ENCODE assay signal across 15 cellular contexts in genomic region chr2:191298306-191298705, GRCh38. TPM values are rescaled to one million over a fixed set of nuclear protein-coding genes. Genes with fewer than 3 reads are reported as not detected.
DNase-seq lines count a peak whose midpoint lies in the region; TF ChIP-seq lines count a peak whose summit lies in the region.
"Had no signal": no experiment of that assay in that cellular context is flagged by ENCODE, and none has a peak within 500 bp of the region (broad histone marks: within the 10 kb centered on the region; RNA-seq: fewer than 3 reads in every experiment).

No MANE protein-coding gene starts in this region.

- H3K4me1 ChIP-seq in trophoblast cell (ENCODE audit: control insufficient read depth in 1 of 2, insufficient read depth in 2 of 2, low read length in 2 of 2), result peaks cover 0 to 15% of the 10 kb centered on the region in 2 experiments
- H3K4me1 ChIP-seq in tibial artery, result peaks cover 0 to 52% (median 18%) of the 10 kb centered on the region in 4 donors

- H3K27me3 ChIP-seq in trophoblast cell (ENCODE audit: insufficient read depth, low read length) (no peaks in the 10 kb centered on the region), tibial artery (no peaks in the 10 kb centered on the region)

- no peak for TF ChIP-seq CTCF in tibial artery (IDR thresholded peaks at IDR 0.05)

- no peak overlapping the region for H3K18ac ChIP-seq in trophoblast cell (ENCODE audit: low read length)

- H4K12ac ChIP-seq in trophoblast cell (ENCODE audit: low read depth, low read length), result no peak overlapping the region

- H2BK120ac ChIP-seq in trophoblast cell (ENCODE audit: insufficient read depth, low read length, poor library complexity), result no peak overlapping the region

- peak; percentile 10 for DNase-seq in AG08395 (ENCODE audit: low spot score)
- DNase-seq in LHCN-M2 (ENCODE audit: low read depth), result peak; percentile 51
- peak; percentile 59 for DNase-seq in fibroblast of gingiva (ENCODE audit: low read depth)
- DNase-seq in trophoblast cell, result peak; percentile 30 to 77
- DNase-seq in stimulated activated CD4-positive, alpha-beta T cell treated with anti-CD3 and anti-CD28 coated beads, Interleukin-2, amount 100 ng/mL, for 48 hours, result no peak
- no peak for DNase-seq in tibial artery
- DNase-seq in NCI-H2107 treated with DMSO at 0.1 percent for 48 hours (lab: John Stamatoyannopoulos, UW; ENCODE audit: unreplicated experiment), result no peak
- DNase-seq in NCI-H526 (lab: John Stamatoyannopoulos, UW), result no peak
- DNase-seq: DMS53, KBM-7, NCI-H1092, NCI-H345 had no signal

- no peaks in the 10 kb centered on the region for H3K79me1 ChIP-seq in trophoblast cell (ENCODE audit: low read length)

- H3K4me2 ChIP-seq in trophoblast cell (ENCODE audit: low read length), result no peak overlapping the region
- H3K4me2 ChIP-seq: GM23338 had no signal

- H3K23ac ChIP-seq in trophoblast cell (ENCODE audit: low read length), result no peak overlapping the region

- no peak overlapping the region for H2AK5ac ChIP-seq in trophoblast cell (ENCODE audit: low read length)

- H3K27ac ChIP-seq in trophoblast cell (ENCODE audit: low read depth, low read length) (no peak overlapping the region), tibial artery (no peak overlapping the region)
- H3K27ac ChIP-seq: HL-60 had no signal

- intact Hi-C loops in tibial artery (cut with DNase I; ENCODE audit: low total_unique reads), result no loop called here

- WGBS in trophoblast cell (ENCODE audit: extremely low coverage, insufficient coverage, insufficient read length), result no CpG with 5 or more reads among the region's 2 CpGs

- H2BK5ac ChIP-seq in trophoblast cell (ENCODE audit: low read depth, low read length, poor library complexity), result no peak overlapping the region

- H3K79me2 ChIP-seq in trophoblast cell (ENCODE audit: control insufficient read depth, insufficient read depth, low read length, poor library complexity), result peaks cover 5% of the 10 kb centered on the region

- H3K9ac ChIP-seq in trophoblast cell (ENCODE audit: low read length), result no peak overlapping the region

- H3K36me3 ChIP-seq in trophoblast cell (ENCODE audit: control insufficient read depth in 1 of 2, insufficient read depth in 2 of 2, low read length in 2 of 2) (peaks cover 0 to 5% of the 10 kb centered on the region in 2 experiments), tibial artery (no peaks in the 10 kb centered on the region)

- H3K9me3 ChIP-seq in trophoblast cell (ENCODE audit: insufficient read depth, low read depth, low read length), result no peaks in the 10 kb centered on the region
- H3K9me3 ChIP-seq in tibial artery, result no peaks in the 10 kb centered on the region

- H3K4me3 ChIP-seq in trophoblast cell (ENCODE audit: low read depth, low read length), result no peak overlapping the region
- no peak overlapping the region for H3K4me3 ChIP-seq in tibial artery
- H3K4me3 ChIP-seq: GM23338 had no signal

- no peak overlapping the region for H3K4ac ChIP-seq in trophoblast cell (ENCODE audit: low read depth, low read length)

- H2BK12ac ChIP-seq in trophoblast cell (ENCODE audit: low read length), result no peak overlapping the region

- no peak overlapping the region for H3K14ac ChIP-seq in trophoblast cell (ENCODE audit: low read length)

- no peak overlapping the region for H4K91ac ChIP-seq in trophoblast cell (ENCODE audit: low read depth, low read length)

- H2AFZ ChIP-seq in trophoblast cell (ENCODE audit: insufficient read depth, low read length, poor library complexity), result no peak overlapping the region
- H2AFZ ChIP-seq: GM23338 had no signal

- no peak overlapping the region for H4K8ac ChIP-seq in trophoblast cell (ENCODE audit: low read depth, low read length)

RNA-seq across cellular contexts. Expression of gene MYO1B, which starts 53.1 kb away (rescaled TPM):
- 108 and 117 TPM in 2 replicates for total RNA-seq in LHCN-M2 (2014; rRNA removed)
- 47.6 TPM for polyA plus RNA-seq in LHCN-M2 (2012)
- polyA plus RNA-seq in trophoblast cell (2013), result 40.2 and 40.9 TPM in 2 replicates
- polyA plus RNA-seq: CD14-positive monocyte had no signal

Comparison
In these comparisons a context has a peak if more than half of its experiments do, and no peak if none do; other contexts are left out.
1. DNase-seq: peak in AG08395 (single experiment), LHCN-M2 (single experiment), fibroblast of gingiva (single experiment) and trophoblast cell (2 of 2); none in stimulated activated CD4-positive, alpha-beta T cell treated with anti-CD3 and anti-CD28 coated beads, Interleukin-2, amount 100 ng/mL, for 48 hours (0 of 2), tibial artery (0 of 2), NCI-H2107 treated with DMSO at 0.1 percent for 48 hours (single experiment) and NCI-H526 (0 of 2).